In genomic region chr2:143949121-143949848, GRCh38 we compare ENCODE assay signal across 15 cellular contexts.
DNase-seq lines count a peak whose midpoint lies in the region; ATAC-seq and TF ChIP-seq lines count a peak whose summit lies in the region.
"Had no signal": no experiment of that assay in that cellular context is flagged by ENCODE, and none has a peak within 500 bp of the region (broad histone marks: within the 10 kb centered on the region; RNA-seq: fewer than 3 reads in every experiment).

No MANE protein-coding gene starts in this region.

- H2AFZ ChIP-seq in SK-N-SH (ENCODE audit: low read depth), result no peak overlapping the region; the same call in 1 of the 2 replicates
- H2AFZ ChIP-seq in mesenchymal stem cell (ENCODE audit: low read depth, low read length), result no peak overlapping the region

- H3K4me3 ChIP-seq in SK-N-SH (ENCODE audit: low read depth in 2 of 2, low read length in 1 of 2) (no peak overlapping the region), mesenchymal stem cell (ENCODE audit: insufficient read depth in 1 of 2, low read depth in 1 of 2, low read length in 2 of 2) (no peak overlapping the region)
- H3K4me3 ChIP-seq: colonic mucosa had no signal

- no peaks in the 10 kb centered on the region for H3K79me2 ChIP-seq in SK-N-SH (ENCODE audit: insufficient read depth)

- TF ChIP-seq CTCF in SK-N-SH (IDR thresholded peaks at IDR 0.05) (no peak), omental fat pad (IDR thresholded peaks at IDR 0.05) (no peak)

- H4K91ac ChIP-seq in mesenchymal stem cell (ENCODE audit: low read length), result no peak overlapping the region

- H3K4me2 ChIP-seq in SK-N-SH (peak overlapping the region; percentile 40; the same call in 1 of the 2 replicates), mesenchymal stem cell (ENCODE audit: low read length, poor library complexity, severe bottlenecking) (no peak overlapping the region)

- H4K8ac ChIP-seq in mesenchymal stem cell (ENCODE audit: low read length), result no peak overlapping the region

- H2BK120ac ChIP-seq in mesenchymal stem cell (ENCODE audit: low read depth, low read length), result no peak overlapping the region

- no peak overlapping the region for H2AK5ac ChIP-seq in mesenchymal stem cell (ENCODE audit: low read length, severe bottlenecking)

- TF ChIP-seq EP300 in SK-N-SH (IDR thresholded peaks at IDR 0.05; ENCODE audit: borderline replicate concordance in 1 of 2, low read depth in 1 of 2, low read length in 1 of 2), result no peak

- peaks cover 2% of the 10 kb centered on the region for H3F3A ChIP-seq in SK-N-SH (replicated peaks; ENCODE audit: insufficient read depth)

- no peak overlapping the region for H3K9ac ChIP-seq in SK-N-SH
- H3K9ac ChIP-seq in mesenchymal stem cell (ENCODE audit: low read length), result no peak overlapping the region

- H3K4ac ChIP-seq in mesenchymal stem cell (ENCODE audit: low read depth in 1 of 2, low read length in 2 of 2), result no peak overlapping the region

- H3K27ac ChIP-seq in SK-N-SH (ENCODE audit: low read depth in 2 of 2, low read length in 1 of 2) (peak overlapping the region; percentile 34 to 47; a peak in 3 of 4 replicates), mesenchymal stem cell (ENCODE audit: low read length, poor library complexity, severe bottlenecking) (no peak overlapping the region)
- H3K27ac ChIP-seq: colonic mucosa had no signal

- 69% methylated on average over 3 of the region's 3 CpGs for WGBS in SK-N-SH (ENCODE audit: low lambda C conversion rate)
- WGBS in mesenchymal stem cell, result 100% methylated on average over 1 of the region's 3 CpGs

- no peak overlapping the region for H3K18ac ChIP-seq in mesenchymal stem cell (ENCODE audit: low read depth in 1 of 2, low read length in 2 of 2)

- H3K9me3 ChIP-seq in SK-N-SH (no peaks in the 10 kb centered on the region), mesenchymal stem cell (ENCODE audit: control insufficient read depth, low read length) (no peaks in the 10 kb centered on the region)
- H3K9me3 ChIP-seq: colonic mucosa, esophagus squamous epithelium had no signal

- no peak overlapping the region for H2BK5ac ChIP-seq in mesenchymal stem cell (ENCODE audit: low read depth, low read length, poor library complexity, severe bottlenecking)

- no peaks in the 10 kb centered on the region for H3K36me3 ChIP-seq in SK-N-SH (replicated peaks in 1 of 2; ENCODE audit: control insufficient read depth in 1 of 2, insufficient read depth in 2 of 2, low read length in 1 of 2)
- peaks cover 0 to 5% of the 10 kb centered on the region in 2 experiments for H3K36me3 ChIP-seq in mesenchymal stem cell (ENCODE audit: control insufficient read depth in 1 of 2, insufficient read depth in 2 of 2, low read depth in 1 of 2, low read length in 2 of 2)
- H3K36me3 ChIP-seq: colonic mucosa had no signal

- no peak for TF ChIP-seq RAD21 in SK-N-SH (IDR thresholded peaks at IDR 0.05; ENCODE audit: low read length)

- POLR2A ChIA-PET in SK-N-SH (lab: Yijun Ruan, JAX), result no interaction called here

- H3K9me2 ChIP-seq in SK-N-SH, result no peaks in the 10 kb centered on the region

- H3K4me1 ChIP-seq in SK-N-SH (ENCODE audit: control insufficient read depth in 1 of 2, insufficient read depth in 2 of 2, low read depth in 1 of 2, low read length in 1 of 2), result peaks cover 4 to 35% of the 10 kb centered on the region in 2 experiments; a peak in 2 of 4 replicates
- H3K4me1 ChIP-seq in mesenchymal stem cell (ENCODE audit: control insufficient read depth, insufficient read depth, low read depth, low read length), result no peaks in the 10 kb centered on the region
- H3K4me1 ChIP-seq: colonic mucosa, esophagus squamous epithelium had no signal

- no peak overlapping the region for H2BK12ac ChIP-seq in mesenchymal stem cell (ENCODE audit: low read length in 2 of 2)

- no peaks in the 10 kb centered on the region for H3K79me1 ChIP-seq in mesenchymal stem cell (replicated peaks; ENCODE audit: low read length, poor library complexity, severe bottlenecking)

- no peak overlapping the region for H3K14ac ChIP-seq in mesenchymal stem cell (ENCODE audit: low read length in 2 of 2)

- H3K23ac ChIP-seq in mesenchymal stem cell (ENCODE audit: low read length in 2 of 2), result no peak overlapping the region

- H2BK15ac ChIP-seq in mesenchymal stem cell (ENCODE audit: low read depth, poor library complexity, severe bottlenecking), result no peak overlapping the region

- H3K27me3 ChIP-seq in SK-N-SH (ENCODE audit: insufficient read depth), result no peaks in the 10 kb centered on the region
- H3K27me3 ChIP-seq in mesenchymal stem cell (ENCODE audit: control insufficient read depth in 1 of 2, insufficient read depth in 1 of 2, low read length in 2 of 2), result no peaks in the 10 kb centered on the region
- H3K27me3 ChIP-seq: colonic mucosa, esophagus squamous epithelium had no signal

- CTCF ChIA-PET in SK-N-SH (lab: Yijun Ruan, JAX), result interaction anchor here (1.2 to 1.6 kb wide), 2 partner anchors 10 to 55 kb away, joined by 3 to 5 read pairs; no protein-coding TSS in a partner anchor

- ATAC-seq in GM18520 (IDR thresholded peaks at IDR 0.05; ENCODE audit: unreplicated experiment) (peak; percentile 48), HG02678 (IDR thresholded peaks at IDR 0.05; ENCODE audit: unreplicated experiment) (peak; percentile 71), omental fat pad (ENCODE audit: low FRiP score) (no peak)

- H4K20me1 ChIP-seq in SK-N-SH (ENCODE audit: insufficient read depth), result no peaks in the 10 kb centered on the region

- no peak for DNase-seq in SK-N-SH
- peak; percentile 7 for DNase-seq in mesenchymal stem cell
- DNase-seq in SHP77 (lab: John Stamatoyannopoulos, UW), result no peak
- no peak for DNase-seq in omental fat pad (ENCODE audit: low spot score)
- DNase-seq in NCI-H1417 treated with DMSO at 0.1 percent for 48 hours (lab: John Stamatoyannopoulos, UW), result no peak
- DNase-seq in NCI-H1092 (lab: John Stamatoyannopoulos, UW), result no peak
- DNase-seq: activated naive CD8-positive, alpha-beta T cell treated with anti-CD3 and anti-CD28 coated beads, Interleukin-2, amount 10 ng/mL, durations not matched to agents 7 days and 5 days; AML-193; colonic mucosa; DMS79; esophagus squamous epithelium; midbrain; NCI-H1436 had no signal

TF ChIP-seq in SK-N-SH, 30 proteins besides CTCF, POLR2A, EP300 and RAD21 (continues in another document):
- no peak for TF ChIP-seq POLR2AphosphoS5 (IDR thresholded peaks at IDR 0.05; ENCODE audit: low read depth, low read length)
- TF ChIP-seq, protein P1, sequence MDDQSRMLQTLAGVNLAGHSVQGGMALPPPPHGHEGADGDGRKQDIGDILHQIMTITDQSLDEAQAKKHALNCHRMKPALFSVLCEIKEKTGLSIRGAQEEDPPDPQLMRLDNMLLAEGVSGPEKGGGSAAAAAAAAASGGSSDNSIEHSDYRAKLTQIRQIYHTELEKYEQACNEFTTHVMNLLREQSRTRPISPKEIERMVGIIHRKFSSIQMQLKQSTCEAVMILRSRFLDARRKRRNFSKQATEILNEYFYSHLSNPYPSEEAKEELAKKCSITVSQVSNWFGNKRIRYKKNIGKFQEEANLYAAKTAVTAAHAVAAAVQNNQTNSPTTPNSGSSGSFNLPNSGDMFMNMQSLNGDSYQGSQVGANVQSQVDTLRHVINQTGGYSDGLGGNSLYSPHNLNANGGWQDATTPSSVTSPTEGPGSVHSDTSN (IDR thresholded peaks at IDR 0.05), result no peak
- TF ChIP-seq YY1 (IDR thresholded peaks at IDR 0.05; ENCODE audit: low read depth), result no peak
- TF ChIP-seq MXI1 (IDR thresholded peaks at IDR 0.05; ENCODE audit: low read depth, low read length), result no peak
- TF ChIP-seq RXRA (IDR thresholded peaks at IDR 0.05; ENCODE audit: borderline replicate concordance, low read depth), result no peak
- TF ChIP-seq FOSL2 (IDR thresholded peaks at IDR 0.05; ENCODE audit: borderline replicate concordance, low read depth), result 0 out of 2 replicates have a peak, but pooled peaks have one; percentile 3
- TF ChIP-seq FOXJ3 (CRISPR knock-in tag; IDR thresholded peaks at IDR 0.05), result no peak
- peak; percentile 7; the same call in 1 of the 2 replicates for TF ChIP-seq JUND (IDR thresholded peaks at IDR 0.05)
- TF ChIP-seq MAX (IDR thresholded peaks at IDR 0.05; ENCODE audit: low read depth), result no peak
- no peak for TF ChIP-seq TEAD4 (IDR thresholded peaks at IDR 0.05; ENCODE audit: borderline replicate concordance, insufficient read depth)
- TF ChIP-seq, protein P2, sequence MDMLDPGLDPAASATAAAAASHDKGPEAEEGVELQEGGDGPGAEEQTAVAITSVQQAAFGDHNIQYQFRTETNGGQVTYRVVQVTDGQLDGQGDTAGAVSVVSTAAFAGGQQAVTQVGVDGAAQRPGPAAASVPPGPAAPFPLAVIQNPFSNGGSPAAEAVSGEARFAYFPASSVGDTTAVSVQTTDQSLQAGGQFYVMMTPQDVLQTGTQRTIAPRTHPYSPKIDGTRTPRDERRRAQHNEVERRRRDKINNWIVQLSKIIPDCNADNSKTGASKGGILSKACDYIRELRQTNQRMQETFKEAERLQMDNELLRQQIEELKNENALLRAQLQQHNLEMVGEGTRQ (IDR thresholded peaks at IDR 0.05; ENCODE audit: borderline replicate concordance, low read depth, low read length), result no peak
- TF ChIP-seq MEF2A (IDR thresholded peaks at IDR 0.05; ENCODE audit: borderline replicate concordance, low read depth), result peak; percentile 56; the same call in 1 of the 2 replicates
- TF ChIP-seq FOXM1 (IDR thresholded peaks at IDR 0.05; ENCODE audit: low read depth), result no peak
- TF ChIP-seq TCF12 (IDR thresholded peaks at IDR 0.05), result peak; percentile 10; the same call in 1 of the 2 replicates
- TF ChIP-seq GABPA (IDR thresholded peaks at IDR 0.05; ENCODE audit: low read depth), result no peak
- no peak for TF ChIP-seq TAF1 (IDR thresholded peaks at IDR 0.05; ENCODE audit: borderline replicate concordance, low read depth, low read length)
- TF ChIP-seq CHD2 (IDR thresholded peaks at IDR 0.05; ENCODE audit: low read length, partially characterized antibody), result no peak
- no peak for TF ChIP-seq SIN3A (IDR thresholded peaks at IDR 0.05; ENCODE audit: borderline replicate concordance, low read depth, low read length)
- no peak for TF ChIP-seq GATA2 (CRISPR knock-in tag; IDR thresholded peaks at IDR 0.05)
- no peak for TF ChIP-seq RCOR1 (IDR thresholded peaks at IDR 0.05; ENCODE audit: low read length)
